ENCODE assay signal across 18 cellular contexts in the genomic region with DNA sequence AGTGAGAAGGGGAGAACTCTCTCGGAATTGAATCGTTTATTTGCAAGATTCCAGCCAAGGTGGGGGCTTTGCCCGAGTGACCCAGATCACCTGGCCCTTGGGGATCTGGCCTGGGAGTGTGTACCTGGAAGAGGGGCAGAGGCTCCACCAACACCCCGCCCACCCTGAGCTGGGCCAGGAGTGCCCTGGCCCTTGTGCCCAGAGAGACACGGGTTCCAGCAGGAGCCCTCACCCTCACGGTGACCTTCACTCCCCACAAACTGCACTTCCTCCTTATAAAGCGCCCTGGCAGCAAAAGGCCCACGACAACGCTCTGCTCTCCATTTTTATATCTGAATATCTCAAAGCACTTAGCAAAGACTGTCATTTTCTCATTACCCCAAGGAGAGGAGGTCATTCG. TPM values are rescaled to one million over a fixed set of nuclear protein-coding genes. Genes with fewer than 3 reads are reported as not detected.
A peak's percentile ranks its signal among the peaks of the same experiment; 100 is the strongest.
DNase-seq lines count a peak whose midpoint lies in the region; ATAC-seq lines count a peak whose summit lies in the region.
"Had no signal": no experiment of that assay in that cellular context is flagged by ENCODE, and none has a peak within 500 bp of the region (broad histone marks: within the 10 kb centered on the region; RNA-seq: fewer than 3 reads in every experiment).

No MANE protein-coding gene starts in this region.

- peaks cover 0 to 3% of the 10 kb centered on the region in 2 donors for H3K27me3 ChIP-seq in duodenal mucosa (ENCODE audit: control insufficient read depth in 1 of 2, insufficient read depth in 2 of 2, low read length in 2 of 2)

- DNase-seq in NCI-H2196 (lab: John Stamatoyannopoulos, UW; ENCODE audit: unreplicated experiment) (peak; percentile 40), NCI-H2196 treated with DMSO at 0.1 percent for 48 hours (lab: John Stamatoyannopoulos, UW; ENCODE audit: unreplicated experiment) (no peak), NCI-H510A (lab: John Stamatoyannopoulos, UW) (peak; percentile 65), occipital lobe (lab: John Stamatoyannopoulos, UW) (no peak)
- DNase-seq in central memory CD4-positive, alpha-beta T cell = no peak
- DNase-seq: activated CD4-positive, alpha-beta T cell treated with anti-CD3 and anti-CD28 coated beads, Interleukin-2, amount 10 ng/mL, durations not matched to agents 24 days and 14 days; activated CD8-positive, alpha-beta memory T cell treated with anti-CD3 and anti-CD28 coated beads, Interleukin-2, amount 50 U/mL, for 4 hours; activated naive CD4-positive, alpha-beta T cell; CD4-positive, CD25-positive, alpha-beta regulatory T cell; IMR-90; NCI-H226; stimulated activated naive CD8-positive, alpha-beta T cell treated with anti-CD3 and anti-CD28 coated beads, Interleukin-15, amount 100 ng/mL, for 72 hours had no signal

- peak overlapping the region; percentile 87 for H3K27ac ChIP-seq in duodenal mucosa (ENCODE audit: low read depth, low read length)
- H3K27ac ChIP-seq in skin epidermis = peak overlapping the region in 19 of 21 experiments; percentile 17 to 89 (median 77)

- H3K4me3 ChIP-seq in duodenal mucosa (ENCODE audit: low read depth in 1 of 2, low read length in 2 of 2) (peak overlapping the region; percentile 36 to 42), skin epidermis (no peak overlapping the region)
- H3K4me3 ChIP-seq: GM23338 had no signal

- no peaks in the 10 kb centered on the region for H3K36me3 ChIP-seq in duodenal mucosa (ENCODE audit: control insufficient read depth in 1 of 2, insufficient read depth in 2 of 2, low read length in 2 of 2)

- H3K9ac ChIP-seq in duodenal mucosa (ENCODE audit: low read depth in 1 of 2, low read length in 2 of 2) = peak overlapping the region; percentile 67 to 86

- H3K9me3 ChIP-seq in duodenal mucosa (ENCODE audit: control insufficient read depth in 1 of 2, low read length in 2 of 2) = no peaks in the 10 kb centered on the region

- ATAC-seq in GM21381 (IDR thresholded peaks at IDR 0.05; ENCODE audit: unreplicated experiment) = no peak
- ATAC-seq: left lobe of liver; sciatic nerve; stimulated activated naive CD8-positive, alpha-beta T cell treated with anti-CD3 and anti-CD28 coated beads, Interleukin-15, amount 100 ng/mL, for 72 hours had no signal

- peaks cover 65 to 69% of the 10 kb centered on the region in 2 donors for H3K4me1 ChIP-seq in duodenal mucosa (ENCODE audit: control insufficient read depth in 1 of 2, insufficient read depth in 2 of 2, low read length in 2 of 2)

RNA-seq across cellular contexts. Expression of a gene that starts 16.6 kb away (rescaled TPM):
- total RNA-seq in occipital lobe = 0.62 TPM

Comparison
In these comparisons a context has a peak if more than half of its experiments do, and no peak if none do; other contexts are left out.
1. DNase-seq: peak in NCI-H2196 (single experiment) and NCI-H510A (single experiment); none in NCI-H2196 treated with DMSO at 0.1 percent for 48 hours (single experiment), central memory CD4-positive, alpha-beta T cell (single experiment) and occipital lobe (single experiment).
2. H3K4me3 ChIP-seq: peak in duodenal mucosa (2 of 2); none in skin epidermis (0 of 7).